In the genomic region with DNA sequence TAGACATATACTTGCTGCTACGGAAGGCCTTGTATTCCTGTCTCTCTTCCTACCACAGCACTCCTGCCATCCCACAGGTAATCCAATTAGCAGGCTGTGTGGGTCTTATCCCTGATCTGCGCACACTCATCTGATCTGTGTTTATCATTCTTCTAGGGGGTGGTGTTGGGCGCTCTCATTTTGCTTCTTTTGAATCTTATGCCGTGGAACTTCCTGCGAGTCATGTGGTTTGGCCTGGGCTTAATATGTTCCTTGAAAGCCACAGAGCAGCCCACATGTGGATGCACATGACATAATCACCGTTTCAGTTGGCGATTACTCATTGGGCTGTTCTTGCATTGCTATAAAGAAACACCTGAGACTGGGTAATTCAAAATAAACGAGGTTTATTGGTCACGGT, we compare ENCODE assay signal across 8 cellular contexts. TPM values are rescaled to one million over a fixed set of nuclear protein-coding genes. Genes with fewer than 3 reads are reported as not detected.
A peak's percentile ranks its signal among the peaks of the same experiment; 100 is the strongest.
DNase-seq lines count a peak whose midpoint lies in the region; TF ChIP-seq lines count a peak whose summit lies in the region.

No MANE protein-coding gene starts in this region.

- no peak overlapping the region for H3K27ac Mint-ChIP-seq in endodermal cell

- H3K79me1 ChIP-seq in neuronal stem cell (ENCODE audit: low read depth, low read length), result peaks cover 8% of the 10 kb centered on the region

- H3K18ac ChIP-seq in neuronal stem cell (ENCODE audit: low read length), result no peak overlapping the region

- POLR2A ChIA-PET in HEK293 (lab: Yijun Ruan, JAX), result no interaction called here

- no peaks in the 10 kb centered on the region for H3K9me3 ChIP-seq in HEK293 (ENCODE audit: control insufficient read depth, insufficient read depth, low read depth, low read length)
- no peaks in the 10 kb centered on the region for H3K9me3 ChIP-seq in neuronal stem cell (replicated peaks in 1 of 2; ENCODE audit: control insufficient read depth in 2 of 2, insufficient read depth in 1 of 2, low read depth in 1 of 2, low read length in 2 of 2)
- H3K9me3 ChIP-seq in endodermal cell (ENCODE audit: control insufficient read depth, low read length), result no peaks in the 10 kb centered on the region

- H3K27me3 ChIP-seq in neuronal stem cell (ENCODE audit: control insufficient read depth in 3 of 3, insufficient read depth in 3 of 3, low read depth in 1 of 3, low read length in 3 of 3) (peaks cover 0 to 2% (median 0%) of the 10 kb centered on the region in 3 experiments), endodermal cell (ENCODE audit: control insufficient read depth, insufficient read depth, low read length, poor library complexity, severe bottlenecking) (no peaks in the 10 kb centered on the region)

- H3K23ac ChIP-seq in neuronal stem cell (ENCODE audit: low read depth, low read length, poor library complexity), result no peak overlapping the region

- H3K36me3 Mint-ChIP-seq in endodermal cell (ENCODE audit: low read depth), result no peaks in the 10 kb centered on the region

- H3K27ac ChIP-seq in HEK293 (ENCODE audit: extremely low read depth, low read depth, low read length) (no peak overlapping the region), neuronal stem cell (replicated peaks; ENCODE audit: low read length) (no peak overlapping the region), endodermal cell (ENCODE audit: low read depth, low read length) (no peak overlapping the region)

- H3K9ac ChIP-seq in neuronal stem cell (ENCODE audit: low read depth, low read length, poor library complexity) (no peak overlapping the region), endodermal cell (ENCODE audit: extremely low read depth, low read length, poor library complexity, severe bottlenecking) (no peak overlapping the region)

- no peak overlapping the region for H2AFZ ChIP-seq in neuronal stem cell (ENCODE audit: low read length)

- no peak overlapping the region for H2AK5ac ChIP-seq in neuronal stem cell (ENCODE audit: low read depth, low read length)

- H4K91ac ChIP-seq in neuronal stem cell (ENCODE audit: low read depth, low read length, poor library complexity), result no peak overlapping the region

- no peak overlapping the region for H2BK120ac ChIP-seq in neuronal stem cell (ENCODE audit: low read depth, low read length)

- H2BK15ac ChIP-seq in neuronal stem cell (ENCODE audit: low read length), result no peak overlapping the region

- no peak overlapping the region for H3K4ac ChIP-seq in neuronal stem cell (ENCODE audit: low read length)

- TF ChIP-seq CTCF in HEK293 (tag by site-specific recombination; IDR thresholded peaks at IDR 0.05) (no peak), endodermal cell (conservative IDR thresholded peaks at IDR 0.05) (no peak)

- no peak overlapping the region for H3K4me3 ChIP-seq in HEK293 (ENCODE audit: low read depth, low read length)
- no peak overlapping the region for H3K4me3 ChIP-seq in neuronal stem cell (ENCODE audit: low read length in 2 of 2)
- no peak overlapping the region for H3K4me3 ChIP-seq in endodermal cell (ENCODE audit: low read length)

- H3K4me3 Mint-ChIP-seq in endodermal cell, result no peak overlapping the region

- no peak overlapping the region for H2BK5ac ChIP-seq in neuronal stem cell (ENCODE audit: low read length)

- H3K4me1 Mint-ChIP-seq in endodermal cell, result peaks cover 22% of the 10 kb centered on the region

- no peak overlapping the region for H3K4me2 ChIP-seq in neuronal stem cell (ENCODE audit: insufficient read depth, low read length, poor library complexity, severe bottlenecking)

- no peak overlapping the region for H4K8ac ChIP-seq in neuronal stem cell (ENCODE audit: low read depth, low read length)

- no peaks in the 10 kb centered on the region for H3K9me3 Mint-ChIP-seq in endodermal cell

- DNase-seq in activated CD4-positive, alpha-beta T cell treated with anti-CD3 and anti-CD28 coated beads for 48 hours, result peak; percentile 85
- DNase-seq in dermis blood vessel endothelial cell (peak; percentile 57), neuronal stem cell (ENCODE audit: low spot score) (no peak), endodermal cell (no peak), NCI-H2107 (lab: John Stamatoyannopoulos, UW) (no peak), SIG-M5 (lab: John Stamatoyannopoulos, UW) (no peak)
- peak in 2 of 3 donors; percentile 68 to 74 for DNase-seq in stimulated activated CD4-positive, alpha-beta T cell treated with anti-CD3 and anti-CD28 coated beads, TNF-alpha, amount 100 ng/mL, for 48 hours (ENCODE audit: low read depth in 3 of 3)

- H3K27me3 Mint-ChIP-seq in endodermal cell (ENCODE audit: insufficient read depth), result peaks cover 1% of the 10 kb centered on the region

- H2BK12ac ChIP-seq in neuronal stem cell (ENCODE audit: low read length), result no peak overlapping the region

- CTCF ChIA-PET in HEK293 (lab: Yijun Ruan, JAX), result no interaction called here

- H3K4me1 ChIP-seq in HEK293 (ENCODE audit: control insufficient read depth, insufficient read depth, low read length) (no peaks in the 10 kb centered on the region), neuronal stem cell (ENCODE audit: control insufficient read depth in 2 of 2, insufficient read depth in 1 of 2, low read depth in 1 of 2, low read length in 2 of 2) (peaks cover 28 to 44% of the 10 kb centered on the region in 2 donors), endodermal cell (ENCODE audit: control insufficient read depth, insufficient read depth, low read length) (peaks cover under 1% of the 10 kb centered on the region)

- no CpG with 5 or more reads among the region's 9 CpGs for WGBS in neuronal stem cell (ENCODE audit: extremely low coverage in 2 of 2, insufficient read length in 2 of 2, insufficient replicate concordance in 1 of 2), 2 donors
- 91 to 92% methylated on average over 8 to 9 of the region's 9 CpGs for WGBS in endodermal cell (ENCODE audit: insufficient coverage in 1 of 2, insufficient read length in 1 of 2), 2 experiments

- no peak overlapping the region for H3K14ac ChIP-seq in neuronal stem cell (ENCODE audit: low read length)

- H3K36me3 ChIP-seq in HEK293 (ENCODE audit: control insufficient read depth in 2 of 2, insufficient read depth in 1 of 2, low read length in 2 of 2) (no peaks in the 10 kb centered on the region), neuronal stem cell (replicated peaks in 1 of 2; ENCODE audit: control insufficient read depth in 2 of 2, insufficient read depth in 2 of 2, low read length in 2 of 2) (peaks cover 0 to 4% of the 10 kb centered on the region in 2 donors), endodermal cell (ENCODE audit: control insufficient read depth, insufficient read depth, low read length) (no peaks in the 10 kb centered on the region)

TF ChIP-seq in HEK293, 187 proteins besides CTCF, POLR2A, EP300 and RAD21:
- TF ChIP-seq, protein P1, sequence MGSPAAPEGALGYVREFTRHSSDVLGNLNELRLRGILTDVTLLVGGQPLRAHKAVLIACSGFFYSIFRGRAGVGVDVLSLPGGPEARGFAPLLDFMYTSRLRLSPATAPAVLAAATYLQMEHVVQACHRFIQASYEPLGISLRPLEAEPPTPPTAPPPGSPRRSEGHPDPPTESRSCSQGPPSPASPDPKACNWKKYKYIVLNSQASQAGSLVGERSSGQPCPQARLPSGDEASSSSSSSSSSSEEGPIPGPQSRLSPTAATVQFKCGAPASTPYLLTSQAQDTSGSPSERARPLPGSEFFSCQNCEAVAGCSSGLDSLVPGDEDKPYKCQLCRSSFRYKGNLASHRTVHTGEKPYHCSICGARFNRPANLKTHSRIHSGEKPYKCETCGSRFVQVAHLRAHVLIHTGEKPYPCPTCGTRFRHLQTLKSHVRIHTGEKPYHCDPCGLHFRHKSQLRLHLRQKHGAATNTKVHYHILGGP (tag by site-specific recombination; IDR thresholded peaks at IDR 0.05), result peak; percentile 27; the same call in 1 of the 2 replicates
- TF ChIP-seq ZNF146 (tag by site-specific recombination; IDR thresholded peaks at IDR 0.05), result no peak

RNA-seq across cellular contexts. Expression of a gene that starts 7.5 kb away (rescaled TPM):
- total RNA-seq in dermis blood vessel endothelial cell (35.4 and 51.4 TPM in 2 replicates), endodermal cell (10 to 100 TPM in 1 of 2 donors, 1 to 10 TPM in 1; 6.3 to 12.0 TPM)
- polyA plus RNA-seq in neuronal stem cell (2013, experiment 1 of 2), result 9.5 TPM
- polyA plus RNA-seq in neuronal stem cell (2013, experiment 2 of 2), result 8.9 TPM
- polyA plus RNA-seq in endodermal cell (2013, experiment 1 of 2), result 27.0 TPM
- polyA plus RNA-seq in endodermal cell (2013, experiment 2 of 2), result 25.2 TPM

RNA-seq across cellular contexts. Expression of a gene that starts 54.1 kb away (rescaled TPM):
- total RNA-seq in dermis blood vessel endothelial cell (not detected in 2 replicates), endodermal cell (not detected)
- 0.22 TPM for polyA plus RNA-seq in neuronal stem cell (2013, experiment 1 of 2)
- polyA plus RNA-seq in neuronal stem cell (2013, experiment 2 of 2), result 0.11 TPM
- polyA plus RNA-seq in endodermal cell (2013, experiment 1 of 2), result not detected
- not detected for polyA plus RNA-seq in endodermal cell (2013, experiment 2 of 2)

Comparison
In these comparisons a context has a peak if more than half of its experiments do, and no peak if none do; other contexts are left out.
1. DNase-seq: peak in activated CD4-positive, alpha-beta T cell treated with anti-CD3 and anti-CD28 coated beads for 48 hours (single experiment), dermis blood vessel endothelial cell (single experiment) and stimulated activated CD4-positive, alpha-beta T cell treated with anti-CD3 and anti-CD28 coated beads, TNF-alpha, amount 100 ng/mL, for 48 hours (2 of 3); none in neuronal stem cell (single experiment), endodermal cell (single experiment), NCI-H2107 (single experiment) and SIG-M5 (single experiment).